ENCODE assay signal across 13 cellular contexts in the genomic region with DNA sequence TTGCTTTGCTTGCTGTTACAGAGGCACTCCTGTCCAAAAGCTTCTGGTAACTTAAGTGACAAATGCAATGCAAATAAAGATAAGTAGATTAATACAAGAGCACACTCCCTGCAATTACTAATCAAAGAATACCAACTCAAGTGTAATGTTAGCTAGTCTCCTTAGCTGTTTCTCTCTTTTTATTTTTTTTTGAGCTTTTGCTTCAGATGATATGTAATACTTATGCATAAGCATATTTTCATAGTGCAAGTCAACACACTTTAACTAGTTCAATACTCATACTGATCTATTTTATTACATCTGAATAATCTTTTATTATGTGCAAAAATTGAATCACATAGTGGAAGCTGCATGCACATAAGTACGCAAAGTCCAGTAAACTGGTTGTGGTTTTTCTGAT. TPM values are rescaled to one million over a fixed set of nuclear protein-coding genes. Genes with fewer than 3 reads are reported as not detected.
A peak's percentile ranks its signal among the peaks of the same experiment; 100 is the strongest.
DNase-seq lines count a peak whose midpoint lies in the region; ATAC-seq and TF ChIP-seq lines count a peak whose summit lies in the region.
"Had no signal": no experiment of that assay in that cellular context is flagged by ENCODE, and none has a peak within 500 bp of the region (broad histone marks: within the 10 kb centered on the region; RNA-seq: fewer than 3 reads in every experiment).

No MANE protein-coding gene starts in this region.

- H3K9me3 ChIP-seq in HUES6 (ENCODE audit: control insufficient read depth, insufficient read depth, low read depth, low read length), result no peaks in the 10 kb centered on the region; the same call in 1 of the 2 replicates

- no peak overlapping the region for H3K9ac ChIP-seq in HUES6 (ENCODE audit: low read length)

- peaks cover 21% of the 10 kb centered on the region for H3K4me1 ChIP-seq in HUES6 (ENCODE audit: control insufficient read depth, insufficient read depth, low read length)

- no peak for TF ChIP-seq CTCF in brain (conservative IDR thresholded peaks at IDR 0.05)
- no peak for TF ChIP-seq CTCF in neural crest cell (conservative IDR thresholded peaks at IDR 0.05)

- H3K27ac ChIP-seq in HUES6 (ENCODE audit: low read depth, low read length), result no peak overlapping the region

- ATAC-seq in HG02938 (IDR thresholded peaks at IDR 0.05; ENCODE audit: unreplicated experiment), result no peak

- H3K27me3 ChIP-seq in HUES6 (ENCODE audit: control insufficient read depth, insufficient read depth, low read length), result no peaks in the 10 kb centered on the region

- H3K27me3 Mint-ChIP-seq in brain (no peaks in the 10 kb centered on the region), neural crest cell (ENCODE audit: low read depth) (no peaks in the 10 kb centered on the region)
- H3K27me3 Mint-ChIP-seq: activated naive CD8-positive, alpha-beta T cell treated with anti-CD3 and anti-CD28 coated beads, Interleukin-2, amount 10 ng/mL, durations not matched to agents 7 days and 5 days had no signal

- peak overlapping the region; percentile 50 to 97 (median 89) for H3K4me3 Mint-ChIP-seq in brain
- peak overlapping the region; percentile 94 for H3K4me3 Mint-ChIP-seq in neural crest cell

- peaks cover 21% of the 10 kb centered on the region for H3K36me3 ChIP-seq in HUES6 (ENCODE audit: control insufficient read depth, insufficient read depth, low read length)

- peaks cover 0 to 14% (median 3%) of the 10 kb centered on the region in 5 experiments for H3K9me3 Mint-ChIP-seq in brain
- peaks cover 4% of the 10 kb centered on the region for H3K9me3 Mint-ChIP-seq in neural crest cell
- H3K9me3 Mint-ChIP-seq: activated naive CD8-positive, alpha-beta T cell treated with anti-CD3 and anti-CD28 coated beads, Interleukin-2, amount 10 ng/mL, durations not matched to agents 7 days and 5 days had no signal

- H3K4me3 ChIP-seq in HUES6 (ENCODE audit: low read depth, low read length), result peak overlapping the region; percentile 79

- peaks cover 51% of the 10 kb centered on the region for H3K4me1 Mint-ChIP-seq in brain
- H3K4me1 Mint-ChIP-seq in neural crest cell, result peaks cover 55% of the 10 kb centered on the region

- H3K36me3 Mint-ChIP-seq in brain (peaks cover 6% of the 10 kb centered on the region), neural crest cell (ENCODE audit: low read depth) (peaks cover 5% of the 10 kb centered on the region)

- DNase-seq in NCI-H1105 treated with DMSO at 0.1 percent for 48 hours (lab: John Stamatoyannopoulos, UW) (peak; percentile 1), NCI-H1105 (lab: John Stamatoyannopoulos, UW) (no peak), neural crest cell (ENCODE audit: low read depth, low spot score) (no peak), NCI-H2081 (lab: John Stamatoyannopoulos, UW) (no peak), GM19240 (ENCODE audit: insufficient read length, low spot score) (no peak)
- DNase-seq: activated CD4-positive, alpha-beta T cell treated with anti-CD3 and anti-CD28 coated beads, Interleukin-2, amount 50 U/mL, for 1 hour; activated naive CD8-positive, alpha-beta T cell treated with anti-CD3 and anti-CD28 coated beads, Interleukin-2, amount 10 ng/mL, durations not matched to agents 7 days and 5 days; effector CD4-positive, alpha-beta T cell; NCI-H2029 treated with DMSO at 0.1 percent for 48 hours; nephron progenitor cell had no signal

- H3K27ac Mint-ChIP-seq in brain, result peak overlapping the region in 3 of 5 experiments; percentile 30 to 52 (median 49)
- peak overlapping the region; percentile 43 for H3K27ac Mint-ChIP-seq in neural crest cell (ENCODE audit: unreplicated experiment)
- H3K27ac Mint-ChIP-seq: activated naive CD8-positive, alpha-beta T cell treated with anti-CD3 and anti-CD28 coated beads, Interleukin-2, amount 10 ng/mL, durations not matched to agents 7 days and 5 days; nephron progenitor cell had no signal

RNA-seq across cellular contexts. Expression of a gene that starts 2.7 kb away (rescaled TPM):
- 1.5 TPM for polyA plus RNA-seq in brain (ENCODE audit: insufficient read depth, low read depth, low replicate concordance)
- total RNA-seq in neural crest cell, result 18.7 and 19.2 TPM in 2 replicates
